Comparison of ENCODE assay signal across 13 cellular contexts in the genomic region with DNA sequence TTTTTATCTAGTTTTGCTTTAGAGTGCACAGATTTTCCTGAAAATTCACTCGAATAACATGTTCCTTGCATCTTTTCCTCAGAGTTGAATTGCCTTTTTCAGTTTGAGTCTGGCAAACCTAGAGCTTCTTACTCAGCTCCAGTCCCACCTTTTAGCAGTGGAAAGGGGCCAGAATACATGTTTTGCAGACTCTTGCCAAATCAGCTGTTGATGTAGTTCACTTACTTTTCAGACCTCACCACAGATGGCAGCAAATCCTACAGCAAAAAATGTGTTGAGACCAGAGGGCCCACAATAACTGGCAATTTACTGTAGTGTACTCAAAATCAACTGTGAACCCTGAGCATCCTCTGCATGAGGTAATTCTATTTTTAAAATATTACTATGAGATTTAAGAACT.
A peak's percentile ranks its signal among the peaks of the same experiment; 100 is the strongest.
DNase-seq lines count a peak whose midpoint lies in the region; ATAC-seq, FAIRE-seq and TF ChIP-seq lines count a peak whose summit lies in the region.
"Had no signal": no experiment of that assay in that cellular context is flagged by ENCODE, and none has a peak within 500 bp of the region (broad histone marks: within the 10 kb centered on the region; RNA-seq: fewer than 3 reads in every experiment).

No MANE protein-coding gene starts in this region.

- peak; percentile 55; the same call in 1 of the 2 replicates for ATAC-seq in HCT116
- ATAC-seq in GM21529 (IDR thresholded peaks at IDR 0.05; ENCODE audit: unreplicated experiment): no peak
- ATAC-seq: activated CD4-positive, alpha-beta T cell treated with anti-CD3 and anti-CD28 coated beads for 36 hours; activated T-helper 17 cell treated with anti-CD3 and anti-CD28 coated beads, Interleukin-2, amount 50 U/mL, for 72 hours had no signal

- no peaks in the 10 kb centered on the region for H3K9me2 ChIP-seq in HCT116 (ENCODE audit: insufficient read depth)
- no peaks in the 10 kb centered on the region for H3K9me2 ChIP-seq in PC-9 (ENCODE audit: insufficient read depth)

- H3K27ac ChIP-seq in A673 (ENCODE audit: low read depth, low read length, poor library complexity, severe bottlenecking) (no peak overlapping the region), HCT116 (ENCODE audit: low read depth, low read length) (no peak overlapping the region), PC-9 (no peak overlapping the region)
- H3K27ac ChIP-seq: SJCRH30, uterus had no signal

- TF ChIP-seq RAD21 in HCT116 (IDR thresholded peaks at IDR 0.05; ENCODE audit: low read depth): peak; percentile 42; the same call in 1 of the 2 replicates

- no peak overlapping the region for H3K9ac ChIP-seq in HCT116 (ENCODE audit: low read length)

- H3K4me3 ChIP-seq in A673 (ENCODE audit: low read depth, low read length, poor library complexity, severe bottlenecking): no peak overlapping the region
- no peak overlapping the region for H3K4me3 ChIP-seq in HCT116 (replicated peaks in 1 of 2; ENCODE audit: low read depth in 1 of 2, low read length in 2 of 2)
- H3K4me3 ChIP-seq in PC-9: no peak overlapping the region
- no peak overlapping the region for H3K4me3 ChIP-seq in epithelial cell of esophagus (ENCODE audit: low read length)
- H3K4me3 ChIP-seq: SJCRH30, uterus had no signal

- intact Hi-C loops in A673 (cut with micrococcal nuclease; ENCODE audit: unreplicated experiment) (no loop called here), HCT116 (cut with micrococcal nuclease) (loop anchor here (2.0 kb wide), 1 partner anchor 412 kb away; no protein-coding TSS in a partner anchor), PC-9 (cut with micrococcal nuclease; ENCODE audit: unreplicated experiment) (loop anchor here (2.0 kb wide), 1 partner anchor 412 kb away; no protein-coding TSS in a partner anchor)

- H2AFZ ChIP-seq in HCT116 (ENCODE audit: low read depth, low read length, poor library complexity, severe bottlenecking) (no peak overlapping the region), PC-9 (no peak overlapping the region)

- peak; percentile 19 for DNase-seq in A673 (ENCODE audit: low spot score)
- DNase-seq in HCT116 (ENCODE audit: low read depth, low spot score): no peak
- no peak for DNase-seq in PC-9
- peak; percentile 8 for DNase-seq in epithelial cell of esophagus (ENCODE audit: low read depth)
- no peak for DNase-seq in urothelium cell line (ENCODE audit: low spot score)
- no peak for DNase-seq in putamen (ENCODE audit: low spot score)
- DNase-seq in hepatic stellate cell (ENCODE audit: low spot score): no peak
- DNase-seq: activated CD4-positive, alpha-beta T cell treated with anti-CD3 and anti-CD28 coated beads for 36 hours; kidney glomerular epithelial cell; uterus had no signal

- CTCF ChIA-PET in A673 (lab: Charles Lee) (no interaction called here), HCT116 (lab: Charles Lee) (interaction anchor here (1.2 kb wide), 1 partner anchor 413 kb away, joined by 5 read pairs; no protein-coding TSS in a partner anchor), PC-9 (lab: Charles Lee) (interaction anchor here (0.6 kb wide), 1 partner anchor 412 kb away, joined by 3 read pairs; no protein-coding TSS in a partner anchor)

- H3K36me3 ChIP-seq in A673 (ENCODE audit: insufficient read depth, low read length, poor library complexity, severe bottlenecking) (no peaks in the 10 kb centered on the region), HCT116 (ENCODE audit: control insufficient read depth in 1 of 2, insufficient read depth in 2 of 2, low read length in 2 of 2) (no peaks in the 10 kb centered on the region), PC-9 (ENCODE audit: low read depth) (no peaks in the 10 kb centered on the region)
- H3K36me3 ChIP-seq: SJCRH30, uterus had no signal

- no peaks in the 10 kb centered on the region for H4K20me1 ChIP-seq in HCT116 (ENCODE audit: insufficient read depth)
- no peaks in the 10 kb centered on the region for H4K20me1 ChIP-seq in PC-9 (ENCODE audit: insufficient read depth)

- H3K27me3 ChIP-seq in A673 (replicated peaks; ENCODE audit: insufficient read depth, low read depth, low read length, poor library complexity): no peaks in the 10 kb centered on the region
- H3K27me3 ChIP-seq in HCT116 (ENCODE audit: insufficient read depth, low read length): no peaks in the 10 kb centered on the region
- H3K27me3 ChIP-seq in PC-9 (ENCODE audit: insufficient read depth, low read depth): no peaks in the 10 kb centered on the region
- H3K27me3 ChIP-seq: SJCRH30, uterus had no signal

- BruUV-seq in A673 (replicated peaks; lab: Mats Ljungman, UMichigan): no TSS peak
- no TSS peak for BruUV-seq in HCT116 (replicated peaks; lab: Mats Ljungman, UMichigan)
- BruUV-seq in PC-9 (replicated peaks; lab: Mats Ljungman, UMichigan): no TSS peak

- H3K4me1 ChIP-seq in A673 (ENCODE audit: insufficient read depth, low read length, poor library complexity, severe bottlenecking) (no peaks in the 10 kb centered on the region), HCT116 (ENCODE audit: control insufficient read depth in 1 of 2, insufficient read depth in 2 of 2, low read length in 2 of 2) (no peaks in the 10 kb centered on the region), PC-9 (replicated peaks; ENCODE audit: insufficient read depth) (no peaks in the 10 kb centered on the region)
- H3K4me1 ChIP-seq: SJCRH30, uterus had no signal

- H3K4me2 ChIP-seq in HCT116 (ENCODE audit: low read length) (no peak overlapping the region), PC-9 (no peak overlapping the region)

- 0 out of 2 replicates have a peak, but pooled peaks have one; percentile 15 for TF ChIP-seq CTCF in A673 (conservative IDR thresholded peaks at IDR 0.05; ENCODE audit: low read depth, low read length)
- TF ChIP-seq CTCF in HCT116 (IDR thresholded peaks at IDR 0.05 in 2 of 3, conservative IDR thresholded peaks at IDR 0.05 in 1 of 3; ENCODE audit: borderline replicate concordance in 1 of 3, insufficient read depth in 1 of 3, low read depth in 2 of 3, low read length in 2 of 3): 0 out of 6 replicates have a peak, but pooled peaks have one; percentile 9 to 16 (median 13)
- TF ChIP-seq CTCF in PC-9 (conservative IDR thresholded peaks at IDR 0.05): peak; percentile 35; the same call in 1 of the 2 replicates
- peak; percentile 16 for TF ChIP-seq CTCF in epithelial cell of esophagus (IDR thresholded peaks at IDR 0.05; ENCODE audit: insufficient read depth, low read depth, low read length, missing control alignments)

- no peaks in the 10 kb centered on the region for H3K9me3 ChIP-seq in A673 (ENCODE audit: low read depth, low read length, poor library complexity, severe bottlenecking)
- no peaks in the 10 kb centered on the region for H3K9me3 ChIP-seq in HCT116 (ENCODE audit: control insufficient read depth in 1 of 2, insufficient read depth in 1 of 2, low read depth in 1 of 2, low read length in 2 of 2)
- H3K9me3 ChIP-seq in PC-9 (ENCODE audit: insufficient read depth, low read depth): no peaks in the 10 kb centered on the region
- H3K9me3 ChIP-seq: SJCRH30, uterus had no signal

- POLR2A ChIA-PET in A673 (lab: Charles Lee; ENCODE audit: low non-redundant PET) (no interaction called here), HCT116 (lab: Charles Lee) (no interaction called here), PC-9 (lab: Charles Lee; ENCODE audit: unreplicated experiment) (no interaction called here)

- no peaks in the 10 kb centered on the region for H3F3A ChIP-seq in PC-9 (ENCODE audit: insufficient read depth, low read depth)

- H3K79me2 ChIP-seq in HCT116 (ENCODE audit: insufficient read depth, low read length): no peaks in the 10 kb centered on the region
- no peaks in the 10 kb centered on the region for H3K79me2 ChIP-seq in PC-9 (ENCODE audit: low read depth)

- no peak for FAIRE-seq in urothelium cell line (lab: Jason Lieb, UNC)

- RAD21 ChIA-PET in HCT116 (lab: Charles Lee; ENCODE audit: low non-redundant PET in 1 of 2, low total read pairs in 2 of 2, uncharacterized antibody in 2 of 2, unreplicated experiment in 2 of 2): no interaction called here

- TF ChIP-seq POLR2A in HCT116 (IDR thresholded peaks at IDR 0.05; ENCODE audit: borderline replicate concordance, extremely low read depth, insufficient read depth, insufficient read length): no peak

TF ChIP-seq in HCT116, 20 proteins besides CTCF, POLR2A, EP300 and RAD21:
- TF ChIP-seq, protein P1, sequence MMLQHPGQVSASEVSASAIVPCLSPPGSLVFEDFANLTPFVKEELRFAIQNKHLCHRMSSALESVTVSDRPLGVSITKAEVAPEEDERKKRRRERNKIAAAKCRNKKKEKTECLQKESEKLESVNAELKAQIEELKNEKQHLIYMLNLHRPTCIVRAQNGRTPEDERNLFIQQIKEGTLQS (IDR thresholded peaks at IDR 0.05): no peak
- TF ChIP-seq, protein P2, sequence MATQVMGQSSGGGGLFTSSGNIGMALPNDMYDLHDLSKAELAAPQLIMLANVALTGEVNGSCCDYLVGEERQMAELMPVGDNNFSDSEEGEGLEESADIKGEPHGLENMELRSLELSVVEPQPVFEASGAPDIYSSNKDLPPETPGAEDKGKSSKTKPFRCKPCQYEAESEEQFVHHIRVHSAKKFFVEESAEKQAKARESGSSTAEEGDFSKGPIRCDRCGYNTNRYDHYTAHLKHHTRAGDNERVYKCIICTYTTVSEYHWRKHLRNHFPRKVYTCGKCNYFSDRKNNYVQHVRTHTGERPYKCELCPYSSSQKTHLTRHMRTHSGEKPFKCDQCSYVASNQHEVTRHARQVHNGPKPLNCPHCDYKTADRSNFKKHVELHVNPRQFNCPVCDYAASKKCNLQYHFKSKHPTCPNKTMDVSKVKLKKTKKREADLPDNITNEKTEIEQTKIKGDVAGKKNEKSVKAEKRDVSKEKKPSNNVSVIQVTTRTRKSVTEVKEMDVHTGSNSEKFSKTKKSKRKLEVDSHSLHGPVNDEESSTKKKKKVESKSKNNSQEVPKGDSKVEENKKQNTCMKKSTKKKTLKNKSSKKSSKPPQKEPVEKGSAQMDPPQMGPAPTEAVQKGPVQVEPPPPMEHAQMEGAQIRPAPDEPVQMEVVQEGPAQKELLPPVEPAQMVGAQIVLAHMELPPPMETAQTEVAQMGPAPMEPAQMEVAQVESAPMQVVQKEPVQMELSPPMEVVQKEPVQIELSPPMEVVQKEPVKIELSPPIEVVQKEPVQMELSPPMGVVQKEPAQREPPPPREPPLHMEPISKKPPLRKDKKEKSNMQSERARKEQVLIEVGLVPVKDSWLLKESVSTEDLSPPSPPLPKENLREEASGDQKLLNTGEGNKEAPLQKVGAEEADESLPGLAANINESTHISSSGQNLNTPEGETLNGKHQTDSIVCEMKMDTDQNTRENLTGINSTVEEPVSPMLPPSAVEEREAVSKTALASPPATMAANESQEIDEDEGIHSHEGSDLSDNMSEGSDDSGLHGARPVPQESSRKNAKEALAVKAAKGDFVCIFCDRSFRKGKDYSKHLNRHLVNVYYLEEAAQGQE (IDR thresholded peaks at IDR 0.05; ENCODE audit: low read depth): no peak
- no peak for TF ChIP-seq EGR1 (IDR thresholded peaks at IDR 0.05; ENCODE audit: low read depth)
- TF ChIP-seq POLR2AphosphoS5 (IDR thresholded peaks at IDR 0.05; ENCODE audit: low read depth, low read length): no peak
- no peak for TF ChIP-seq EZH2phosphoT487 (IDR thresholded peaks at IDR 0.05; ENCODE audit: borderline replicate concordance)
- TF ChIP-seq FOSL1 (IDR thresholded peaks at IDR 0.05; ENCODE audit: low read depth): no peak
TF ChIP-seq in HCT116: peak in this region for 0.

Comparison
In these comparisons a context has a peak if more than half of its experiments do, and no peak if none do; other contexts are left out.
1. DNase-seq: peak in A673 (single experiment) and epithelial cell of esophagus (single experiment); none in HCT116 (single experiment), PC-9 (0 of 2), urothelium cell line (single experiment), putamen (single experiment) and hepatic stellate cell (single experiment).
2. Peak in every context shown above with its lines, with median percentiles within 50 percentile points of each other: CTCF ChIP-seq.